ENCODE assay signal across 8 cellular contexts in the genomic region with DNA sequence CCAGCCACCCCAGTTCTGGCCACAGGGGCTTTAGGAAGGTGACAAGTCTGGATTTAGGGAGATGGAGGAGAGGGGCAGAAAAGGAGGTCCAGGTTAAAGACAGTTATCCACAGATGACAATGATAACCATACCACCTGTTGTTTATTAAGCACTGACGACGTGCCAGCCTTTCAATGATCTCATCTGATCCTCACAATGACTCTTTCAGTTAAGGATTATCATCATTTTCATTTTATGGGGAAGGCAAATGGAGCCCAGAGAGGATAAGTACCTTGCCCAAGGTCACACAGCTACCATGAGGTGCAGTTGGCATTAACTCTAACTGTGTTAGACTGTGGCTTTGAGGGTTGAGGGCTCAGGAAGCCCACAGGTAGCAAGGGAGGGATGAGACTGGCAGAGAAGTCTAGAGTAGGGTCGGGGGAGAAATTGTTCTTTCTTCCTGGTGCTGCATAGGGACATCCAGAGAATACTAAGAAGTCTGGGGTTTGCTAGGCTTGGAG. TPM values are rescaled to one million over a fixed set of nuclear protein-coding genes. Genes with fewer than 3 reads are reported as not detected.
DNase-seq lines count a peak whose midpoint lies in the region; ATAC-seq, FAIRE-seq and TF ChIP-seq lines count a peak whose summit lies in the region.

No MANE protein-coding gene starts in this region.

- H4K20me1 ChIP-seq in GM12878 (ENCODE audit: control insufficient read depth, insufficient read depth) = no peaks in the 10 kb centered on the region

- no peak for TF ChIP-seq EP300 in GM12878 (IDR thresholded peaks at IDR 0.05; ENCODE audit: borderline replicate concordance in 1 of 2, control insufficient read depth in 1 of 2, low read depth in 2 of 2, low read length in 2 of 2)

- SMC1A ChIA-PET in GM12878 (lab: Charles Lee; ENCODE audit: uncharacterized antibody, unreplicated experiment) = interaction anchor here (1.0 to 2.0 kb wide), 8 partner anchors 10 to 93 kb away, joined by 3 to 9 read pairs (median 5); partner anchors contain the start of gene CDKN2AIPNL

- CTCF ChIA-PET in GM12878 (lab: Yijun Ruan, JAX) = interaction anchor here (1.0 kb wide), 2 partner anchors 11 to 202 kb away, joined by 3 read pairs; no protein-coding TSS in a partner anchor

- in situ Hi-C loops in GM12878 (cut with MboI) = no loop called here

- peak; percentile 31 for FAIRE-seq in GM12878 (lab: Jason Lieb, UNC)

- H3K4me1 ChIP-seq in GM12878 (ENCODE audit: control insufficient read depth, insufficient read depth, low read length) = peaks cover 15% of the 10 kb centered on the region

- H3K36me3 ChIP-seq in GM12878 (ENCODE audit: control insufficient read depth in 2 of 2, insufficient read depth in 2 of 2, low read length in 1 of 2) = no peaks in the 10 kb centered on the region

- TF ChIP-seq CTCF in HFFc6 (IDR thresholded peaks at IDR 0.05) (no peak), GM12878 (IDR thresholded peaks at IDR 0.05 in 2 of 3, conservative IDR thresholded peaks at IDR 0.05 in 1 of 3; ENCODE audit: control insufficient read depth in 2 of 3, extremely low read depth in 1 of 3, insufficient read depth in 1 of 3, low read depth in 3 of 3, low read length in 3 of 3) (no peak)

- peaks cover 48% of the 10 kb centered on the region for H3K4me1 Mint-ChIP-seq in HFFc6 (ENCODE audit: low read depth)

- no peaks in the 10 kb centered on the region; the same call in 1 of the 2 replicates for H3K27me3 Mint-ChIP-seq in HFFc6 (ENCODE audit: insufficient read depth)

- peak overlapping the region; percentile 50; the same call in 1 of the 2 replicates for H3K9ac ChIP-seq in GM12878 (ENCODE audit: control insufficient read depth, insufficient read depth, low read length)

- H3K27ac ChIP-seq in GM12878 (ENCODE audit: control insufficient read depth, insufficient read depth) = peak overlapping the region; percentile 67

- peak; percentile 54 for DNase-seq in A172 (ENCODE audit: low spot score)
- peak; percentile 43 for DNase-seq in HFFc6
- DNase-seq in GM12878 (ENCODE audit: low read depth, low spot score) = no peak
- peak; percentile 39 for DNase-seq in mesenteric fat pad (ENCODE audit: low spot score)
- no peak for DNase-seq in SHP77 treated with DMSO at 0.1 percent for 48 hours (lab: John Stamatoyannopoulos, UW)

- no peak for TF ChIP-seq RAD21 in GM12878 (IDR thresholded peaks at IDR 0.05; ENCODE audit: insufficient read depth, low read depth, low read length)

- ATAC-seq in GM12878 = no peak
- ATAC-seq in GM19035 (IDR thresholded peaks at IDR 0.05; ENCODE audit: unreplicated experiment) = no peak
- no peak for ATAC-seq in HG03175 (IDR thresholded peaks at IDR 0.05; ENCODE audit: unreplicated experiment)
- ATAC-seq in GM21528 (IDR thresholded peaks at IDR 0.05; ENCODE audit: low FRiP score, unreplicated experiment) = no peak

- TF ChIP-seq POLR2A in GM12878 (IDR thresholded peaks at IDR 0.05; ENCODE audit: low read depth, low read length) = no peak

- peak overlapping the region; percentile 83 for H2AFZ ChIP-seq in GM12878 (ENCODE audit: control insufficient read depth, low read depth, low read length)

- no TSS peak for BruUV-seq in GM12878 (replicated peaks; lab: Mats Ljungman, UMichigan)

- H3K9me3 ChIP-seq in GM12878 (replicated peaks; ENCODE audit: control insufficient read depth, insufficient read depth, low read length) = no peaks in the 10 kb centered on the region

- POLR2A ChIA-PET in GM12878 (lab: Charles Lee) = interaction anchor here (1.1 to 1.8 kb wide), 3 partner anchors 19 to 51 kb away, joined by 3 to 8 read pairs (median 4); no protein-coding TSS in a partner anchor

- no peak overlapping the region for H3K4me2 ChIP-seq in GM12878 (ENCODE audit: control insufficient read depth, insufficient read depth)

- no peaks in the 10 kb centered on the region for H3K79me2 ChIP-seq in GM12878 (ENCODE audit: control insufficient read depth, insufficient read depth, low read length)

- intact Hi-C loops in GM12878 (cut with micrococcal nuclease; ENCODE audit: unreplicated experiment) = loop anchor here (2.0 kb wide), 1 partner anchor 21 kb away; the partner anchor contains the start of gene JADE2

- H3K9me3 Mint-ChIP-seq in HFFc6 = no peaks in the 10 kb centered on the region

- H3K27me3 ChIP-seq in GM12878 (replicated peaks in 1 of 2; ENCODE audit: control insufficient read depth in 2 of 2, insufficient read depth in 2 of 2, low read length in 1 of 2) = no peaks in the 10 kb centered on the region

- no peaks in the 10 kb centered on the region for H3K36me3 Mint-ChIP-seq in HFFc6 (ENCODE audit: low read depth)

- 92% methylated on average over 3 of the region's 3 CpGs for whole genome bisulfite sequencing in GM12878 (ENCODE audit: insufficient coverage, insufficient replicate concordance, low lambda C conversion rate, missing lambda C conversion rate)

- RAD21 ChIA-PET in GM12878 (lab: Charles Lee; ENCODE audit: unreplicated experiment) = interaction anchor here (0.6 to 1.8 kb wide), 8 partner anchors 17 to 236 kb away, joined by 3 to 11 read pairs (median 4); partner anchors contain the start of gene CDKN2AIPNL

- peak overlapping the region; percentile 53 for H3K4me3 Mint-ChIP-seq in HFFc6

- peak overlapping the region; percentile 97 for H3K27ac Mint-ChIP-seq in HFFc6

- H3K4me3 ChIP-seq in GM12878 = no peak overlapping the region

TF ChIP-seq in GM12878, 131 proteins besides CTCF, POLR2A, EP300 and RAD21:
- TF ChIP-seq ELK1 (IDR thresholded peaks at IDR 0.05; ENCODE audit: low read depth, low read length) = no peak
- TF ChIP-seq ASH2L (IDR thresholded peaks at IDR 0.05; ENCODE audit: borderline replicate concordance, low read depth) = no peak
- TF ChIP-seq ZNF622 (IDR thresholded peaks at IDR 0.05) = no peak
- TF ChIP-seq EZH2 (IDR thresholded peaks at IDR 0.05; ENCODE audit: borderline replicate concordance, control insufficient read depth, low read depth, low read length) = no peak
TF ChIP-seq in GM12878: peak in this region for 0.

RNA-seq across cellular contexts. Expression of gene JADE2, which starts 21.5 kb away (rescaled TPM):
- total RNA-seq in A172 (2014; rRNA removed; shearing (Covaris generic)) = 20.7 and 20.8 TPM in 2 replicates
- 10 to 100 TPM; 32.8 to 41.0 (median 39.6) TPM for total RNA-seq in HFFc6 (2021; fragmentation: NEBNext Ultra II Directional; extraction: Animal tissue kit (Norgen Biotek cat#: 25700))
- 71.9 and 78.0 TPM in 2 replicates for total RNA-seq in GM12878 (2013; cell fraction: nucleolus; rRNA removed)
- total RNA-seq in GM12878 (2014; rRNA removed) (35.9 and 40.0 TPM in 2 replicates), GM12878 (2014; rRNA removed; fragmentation: Illumina TruSeq; extraction: Trizol) (19.9 and 23.6 TPM in 2 replicates), GM12878 (2021) (66.1 and 67.0 TPM in 2 replicates), mesenteric fat pad (31.6 TPM)
- 9.3 TPM for polyA plus RNA-seq in GM12878 (2011; ENCODE audit: low read depth)
- polyA plus RNA-seq in GM12878 (2011; rRNA removed) (18.7 and 31.5 TPM in 2 replicates), GM12878 (2014; fragmentation: Illumina TruSeq; extraction: Trizol) (11.3 and 21.2 TPM in 2 replicates), GM12878 (2014; fragmentation: Nextera tagmentation; extraction: Ambion mirVana) (1 to 10 TPM; 1.5 to 2.3 TPM), GM12878 (2014; rRNA removed) (35.3 and 46.9 TPM in 2 replicates), GM12878 (2016; fragmentation: Nextera tagmentation; extraction: Ambion mirVana) (10 to 100 TPM; 13.1 to 15.6 TPM)
- polyA plus RNA-seq in GM12878 (2011; cell fraction: cytosol; rRNA removed) = 32.4 and 44.8 TPM in 2 replicates
- 47.8 and 58.6 TPM in 2 replicates for polyA plus RNA-seq in GM12878 (2011; cell fraction: nucleus; rRNA removed)
- polyA plus RNA-seq in GM12878 (2012) = 22.9 and 26.2 TPM in 2 replicates
- 47.3 and 68.9 TPM in 2 replicates for polyA minus RNA-seq in GM12878 (2011; rRNA and poly(A)+ RNA removed)
- 22.5 and 26.8 TPM in 2 replicates for polyA minus RNA-seq in GM12878 (2011; cell fraction: cytosol; rRNA and poly(A)+ RNA removed)
- 21.9 and 35.7 TPM in 2 replicates for polyA minus RNA-seq in GM12878 (2011; cell fraction: nucleus; rRNA and poly(A)+ RNA removed)

Comparison
In these comparisons a context has a peak if more than half of its experiments do, and no peak if none do; other contexts are left out.
1. DNase-seq: peak in A172 (single experiment), HFFc6 (single experiment) and mesenteric fat pad (single experiment); none in GM12878 (single experiment) and SHP77 treated with DMSO at 0.1 percent for 48 hours (single experiment).